ENCODE assay signal across 16 cellular contexts in the genomic region with DNA sequence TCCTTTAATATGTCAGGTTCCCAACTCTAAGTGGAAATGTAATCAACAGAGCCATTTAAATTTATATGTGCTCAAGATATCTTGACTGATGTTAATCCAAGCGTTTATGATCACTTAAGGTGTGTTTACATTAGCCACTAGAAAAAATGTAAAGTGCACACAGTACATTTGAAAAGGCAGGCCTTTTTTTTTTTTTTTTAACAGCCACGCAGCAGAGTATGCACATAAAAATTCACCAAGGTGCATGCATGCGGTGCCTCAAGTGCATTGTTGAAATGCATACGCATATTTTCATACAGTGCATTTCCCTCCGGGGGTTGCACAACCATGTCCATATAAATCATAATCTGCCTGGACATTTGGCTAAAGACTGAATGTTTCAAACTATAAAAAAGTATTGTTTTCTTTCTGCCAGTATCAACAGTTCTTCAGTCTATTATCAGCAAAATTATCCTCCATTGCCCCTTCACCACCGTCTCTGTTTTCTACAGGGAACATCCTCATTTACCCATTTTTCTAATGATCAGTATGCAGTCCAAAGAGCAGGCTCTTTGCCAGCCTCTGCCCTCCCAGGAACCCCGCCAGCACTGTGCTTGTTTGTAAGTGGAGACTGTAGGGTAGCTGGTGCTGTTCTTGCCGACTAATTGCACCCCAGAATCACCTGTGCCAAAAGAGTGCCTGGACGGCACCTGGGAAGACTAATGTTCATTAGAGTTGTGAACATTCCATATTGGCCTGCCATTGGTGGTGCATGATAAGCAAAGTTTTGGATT.
DNase-seq lines count a peak whose midpoint lies in the region; ATAC-seq and TF ChIP-seq lines count a peak whose summit lies in the region.
"Had no signal": no experiment of that assay in that cellular context is flagged by ENCODE, and none has a peak within 500 bp of the region (broad histone marks: within the 10 kb centered on the region; RNA-seq: fewer than 3 reads in every experiment).

No MANE protein-coding gene starts in this region.

- CTCF ChIA-PET in PC-3 (lab: Charles Lee) = no interaction called here

- H3K27ac ChIP-seq in PC-3 (ENCODE audit: low read length) = peak overlapping the region; percentile 48
- peak overlapping the region; percentile 53 to 61 for H3K27ac ChIP-seq in left lung
- H3K27ac ChIP-seq: SK-N-MC, spleen had no signal

- intact Hi-C loops in PC-3 (cut with micrococcal nuclease) (no loop called here), left lung (cut with DNase I) (no loop called here)

- H3K4me3 ChIP-seq in PC-3 (ENCODE audit: low read length) (peak overlapping the region; percentile 8; the same call in 1 of the 2 replicates), left lung (no peak overlapping the region)
- H3K4me3 ChIP-seq: SK-N-MC, spleen had no signal

- no peak for TF ChIP-seq CTCF in PC-3 (conservative IDR thresholded peaks at IDR 0.05; ENCODE audit: low read depth, low read length)
- TF ChIP-seq CTCF in left lung (IDR thresholded peaks at IDR 0.05) = no peak
- TF ChIP-seq CTCF in GM10266 (IDR thresholded peaks at IDR 0.05; ENCODE audit: control insufficient read depth, insufficient read depth, low read depth, missing control alignments) = no peak
- TF ChIP-seq CTCF in GM13977 (IDR thresholded peaks at IDR 0.05; ENCODE audit: extremely low read depth, insufficient read depth, missing control alignments) = no peak

- H4K20me1 ChIP-seq in PC-3 (ENCODE audit: low read length) = no peaks in the 10 kb centered on the region

- peak overlapping the region; percentile 24 for H2AFZ ChIP-seq in PC-3 (ENCODE audit: low read length)

- H3K27me3 ChIP-seq in PC-3 (ENCODE audit: low read length) (no peaks in the 10 kb centered on the region), left lung (no peaks in the 10 kb centered on the region)
- H3K27me3 ChIP-seq: spleen had no signal

- no TSS peak for BruUV-seq in PC-3 (replicated peaks; lab: Mats Ljungman, UMichigan)

- H3K4me1 ChIP-seq in PC-3 (ENCODE audit: insufficient read depth, low read length) (peaks cover 49% of the 10 kb centered on the region), left lung (peaks cover 10 to 16% of the 10 kb centered on the region in 2 donors)
- H3K4me1 ChIP-seq: spleen had no signal

- no peaks in the 10 kb centered on the region for H3K9me2 ChIP-seq in PC-3 (replicated peaks; ENCODE audit: low read length)

- no peaks in the 10 kb centered on the region for H3K9me3 ChIP-seq in PC-3 (ENCODE audit: low read length)
- no peaks in the 10 kb centered on the region for H3K9me3 ChIP-seq in left lung
- H3K9me3 ChIP-seq: spleen had no signal

- in situ Hi-C loops in GM13977 (cut with MboI; ENCODE audit: low pct_unique_long_range_greater_than_20kb, low sequenced_read_pairs, unreplicated experiment) = no loop called here

- POLR2A ChIA-PET in PC-3 (lab: Charles Lee; ENCODE audit: unreplicated experiment) = no interaction called here

- ATAC-seq in PC-3 (peak; percentile 41), left lung (peak; percentile 19), HG03139 (IDR thresholded peaks at IDR 0.05; ENCODE audit: unreplicated experiment) (no peak)
- ATAC-seq: natural killer cell had no signal

- DNase-seq in HCEC 1CT = peak; percentile 18
- DNase-seq in NCI-H187 treated with DMSO at 0.1 percent for 48 hours (lab: John Stamatoyannopoulos, UW) = peak; percentile 36
- peak; percentile 62 for DNase-seq in PC-3
- no peak for DNase-seq in left lung
- no peak for DNase-seq in stimulated activated naive CD4-positive, alpha-beta T cell (lab: John Stamatoyannopoulos, UW)
- DNase-seq in GM10266 (ENCODE audit: extremely low spot score) = no peak
- DNase-seq in GM13977 (ENCODE audit: low spot score) = no peak
- DNase-seq: activated CD4-positive, alpha-beta memory T cell treated with anti-CD3 and anti-CD28 coated beads for 36 hours; cortex of kidney; KG1; natural killer cell; NCI-H2227 treated with DMSO at 0.1 percent for 48 hours; spleen; stimulated activated naive CD4-positive, alpha-beta T cell treated with Interleukin-2 at 50 U/mL for 16 hours had no signal

- no peaks in the 10 kb centered on the region for H3K79me2 ChIP-seq in PC-3 (ENCODE audit: low read length)

- no peak overlapping the region for H3K9ac ChIP-seq in PC-3 (ENCODE audit: low read length)

- no peaks in the 10 kb centered on the region for H3F3A ChIP-seq in PC-3 (ENCODE audit: low read length, unreplicated experiment)

- H3K4me2 ChIP-seq in PC-3 (ENCODE audit: low read length) = peak overlapping the region; percentile 66

- H3K36me3 ChIP-seq in PC-3 (ENCODE audit: low read depth, low read length) (no peaks in the 10 kb centered on the region), left lung (no peaks in the 10 kb centered on the region)
- H3K36me3 ChIP-seq: spleen had no signal

Comparison
In these comparisons a context has a peak if more than half of its experiments do, and no peak if none do; other contexts are left out.
1. DNase-seq: peak in HCEC 1CT (single experiment), NCI-H187 treated with DMSO at 0.1 percent for 48 hours (single experiment) and PC-3 (single experiment); none in left lung (0 of 2), stimulated activated naive CD4-positive, alpha-beta T cell (0 of 6), GM10266 (single experiment) and GM13977 (single experiment).